In the genomic region with DNA sequence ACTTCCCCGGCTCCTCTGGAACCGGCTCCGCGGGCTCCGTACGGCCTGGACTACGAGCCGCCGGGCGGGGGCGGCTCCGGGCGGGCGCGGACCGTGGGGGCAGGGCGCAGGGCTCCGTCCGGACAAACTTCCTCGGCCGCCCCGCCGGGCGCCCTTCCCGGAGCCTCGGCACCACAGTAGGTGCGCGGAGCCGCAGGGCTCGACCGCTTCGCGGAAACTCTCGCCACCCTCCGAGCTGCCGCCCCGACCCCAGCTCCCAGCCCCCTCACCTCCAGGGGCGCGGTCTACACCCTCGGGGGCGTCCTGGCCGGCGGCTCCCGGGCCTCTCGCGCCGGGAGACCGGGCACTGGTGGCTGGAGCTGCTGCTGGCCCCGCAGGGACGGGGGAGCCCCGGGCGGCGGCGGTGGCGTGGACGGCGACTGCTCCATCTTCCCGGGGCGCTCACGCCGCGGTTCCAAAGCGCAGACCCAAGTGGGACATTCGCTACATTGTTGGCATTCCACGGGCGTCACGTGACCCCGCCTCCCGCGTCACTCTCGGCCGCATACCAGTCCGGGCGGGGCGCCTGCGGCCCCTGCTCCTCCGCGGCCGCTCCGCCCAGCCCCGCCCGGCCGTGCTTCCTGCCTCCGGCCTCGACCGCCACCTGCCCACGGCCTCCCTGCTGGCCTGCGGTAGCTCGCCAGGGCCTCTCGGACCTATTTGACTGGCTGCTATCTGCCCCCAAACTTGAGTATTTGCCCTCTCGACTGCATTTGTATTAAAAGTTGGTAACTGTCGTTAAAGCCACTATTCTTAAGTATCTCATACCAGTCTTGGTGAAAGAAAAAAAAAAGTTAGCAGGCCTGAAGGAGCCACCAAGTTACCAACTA, we compare ENCODE assay signal across 1 cellular context.
TF ChIP-seq lines count a peak whose summit lies in the region.

A gene (minus strand): TSS at position 510 of the 869 bp plus-strand sequence. CDS start 15,560 bp downstream, outside the sequence.

TF ChIP-seq in HepG2, 621 proteins besides CTCF, POLR2A, EP300 and RAD21 (continued from another document and continues in another):
- no peak for TF ChIP-seq GTF2F1 (IDR thresholded peaks at IDR 0.05; ENCODE audit: low read length)
- peak; percentile 74; the same call in 1 of the 2 replicates for TF ChIP-seq TARDBP (CRISPR knock-in tag; IDR thresholded peaks at IDR 0.05)
- no peak for TF ChIP-seq PAWR (CRISPR knock-in tag; IDR thresholded peaks at IDR 0.05; ENCODE audit: borderline replicate concordance)
- TF ChIP-seq, protein P1, sequence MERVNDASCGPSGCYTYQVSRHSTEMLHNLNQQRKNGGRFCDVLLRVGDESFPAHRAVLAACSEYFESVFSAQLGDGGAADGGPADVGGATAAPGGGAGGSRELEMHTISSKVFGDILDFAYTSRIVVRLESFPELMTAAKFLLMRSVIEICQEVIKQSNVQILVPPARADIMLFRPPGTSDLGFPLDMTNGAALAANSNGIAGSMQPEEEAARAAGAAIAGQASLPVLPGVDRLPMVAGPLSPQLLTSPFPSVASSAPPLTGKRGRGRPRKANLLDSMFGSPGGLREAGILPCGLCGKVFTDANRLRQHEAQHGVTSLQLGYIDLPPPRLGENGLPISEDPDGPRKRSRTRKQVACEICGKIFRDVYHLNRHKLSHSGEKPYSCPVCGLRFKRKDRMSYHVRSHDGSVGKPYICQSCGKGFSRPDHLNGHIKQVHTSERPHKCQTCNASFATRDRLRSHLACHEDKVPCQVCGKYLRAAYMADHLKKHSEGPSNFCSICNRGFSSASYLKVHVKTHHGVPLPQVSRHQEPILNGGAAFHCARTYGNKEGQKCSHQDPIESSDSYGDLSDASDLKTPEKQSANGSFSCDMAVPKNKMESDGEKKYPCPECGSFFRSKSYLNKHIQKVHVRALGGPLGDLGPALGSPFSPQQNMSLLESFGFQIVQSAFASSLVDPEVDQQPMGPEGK (CRISPR knock-in tag; IDR thresholded peaks at IDR 0.05): peak; percentile 92
- TF ChIP-seq, protein P2, sequence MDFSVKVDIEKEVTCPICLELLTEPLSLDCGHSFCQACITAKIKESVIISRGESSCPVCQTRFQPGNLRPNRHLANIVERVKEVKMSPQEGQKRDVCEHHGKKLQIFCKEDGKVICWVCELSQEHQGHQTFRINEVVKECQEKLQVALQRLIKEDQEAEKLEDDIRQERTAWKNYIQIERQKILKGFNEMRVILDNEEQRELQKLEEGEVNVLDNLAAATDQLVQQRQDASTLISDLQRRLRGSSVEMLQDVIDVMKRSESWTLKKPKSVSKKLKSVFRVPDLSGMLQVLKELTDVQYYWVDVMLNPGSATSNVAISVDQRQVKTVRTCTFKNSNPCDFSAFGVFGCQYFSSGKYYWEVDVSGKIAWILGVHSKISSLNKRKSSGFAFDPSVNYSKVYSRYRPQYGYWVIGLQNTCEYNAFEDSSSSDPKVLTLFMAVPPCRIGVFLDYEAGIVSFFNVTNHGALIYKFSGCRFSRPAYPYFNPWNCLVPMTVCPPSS (IDR thresholded peaks at IDR 0.05): no peak
- TF ChIP-seq, protein P3, sequence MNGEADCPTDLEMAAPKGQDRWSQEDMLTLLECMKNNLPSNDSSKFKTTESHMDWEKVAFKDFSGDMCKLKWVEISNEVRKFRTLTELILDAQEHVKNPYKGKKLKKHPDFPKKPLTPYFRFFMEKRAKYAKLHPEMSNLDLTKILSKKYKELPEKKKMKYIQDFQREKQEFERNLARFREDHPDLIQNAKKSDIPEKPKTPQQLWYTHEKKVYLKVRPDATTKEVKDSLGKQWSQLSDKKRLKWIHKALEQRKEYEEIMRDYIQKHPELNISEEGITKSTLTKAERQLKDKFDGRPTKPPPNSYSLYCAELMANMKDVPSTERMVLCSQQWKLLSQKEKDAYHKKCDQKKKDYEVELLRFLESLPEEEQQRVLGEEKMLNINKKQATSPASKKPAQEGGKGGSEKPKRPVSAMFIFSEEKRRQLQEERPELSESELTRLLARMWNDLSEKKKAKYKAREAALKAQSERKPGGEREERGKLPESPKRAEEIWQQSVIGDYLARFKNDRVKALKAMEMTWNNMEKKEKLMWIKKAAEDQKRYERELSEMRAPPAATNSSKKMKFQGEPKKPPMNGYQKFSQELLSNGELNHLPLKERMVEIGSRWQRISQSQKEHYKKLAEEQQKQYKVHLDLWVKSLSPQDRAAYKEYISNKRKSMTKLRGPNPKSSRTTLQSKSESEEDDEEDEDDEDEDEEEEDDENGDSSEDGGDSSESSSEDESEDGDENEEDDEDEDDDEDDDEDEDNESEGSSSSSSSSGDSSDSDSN (CRISPR knock-in tag; IDR thresholded peaks at IDR 0.05): peak; percentile 85
- TF ChIP-seq ZNF484 (CRISPR knock-in tag; IDR thresholded peaks at IDR 0.05; ENCODE audit: borderline replicate concordance, low read depth): no peak
- TF ChIP-seq THAP11 (CRISPR knock-in tag; IDR thresholded peaks at IDR 0.05): peak; percentile 40; the same call in 1 of the 2 replicates
- peak; percentile 35; the same call in 1 of the 2 replicates for TF ChIP-seq ZNF792 (CRISPR knock-in tag; IDR thresholded peaks at IDR 0.05)
- peak; percentile 91 for TF ChIP-seq SAP130 (CRISPR knock-in tag; IDR thresholded peaks at IDR 0.05; ENCODE audit: low read depth)
- TF ChIP-seq, protein P4, sequence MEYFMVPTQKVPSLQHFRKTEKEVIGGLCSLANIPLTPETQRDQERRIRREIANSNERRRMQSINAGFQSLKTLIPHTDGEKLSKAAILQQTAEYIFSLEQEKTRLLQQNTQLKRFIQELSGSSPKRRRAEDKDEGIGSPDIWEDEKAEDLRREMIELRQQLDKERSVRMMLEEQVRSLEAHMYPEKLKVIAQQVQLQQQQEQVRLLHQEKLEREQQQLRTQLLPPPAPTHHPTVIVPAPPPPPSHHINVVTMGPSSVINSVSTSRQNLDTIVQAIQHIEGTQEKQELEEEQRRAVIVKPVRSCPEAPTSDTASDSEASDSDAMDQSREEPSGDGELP (IDR thresholded peaks at IDR 0.05; ENCODE audit: borderline replicate concordance, low read depth): peak; percentile 18; the same call in 1 of the 2 replicates
- 0 out of 2 replicates have a peak, but pooled peaks have one; percentile 36 for TF ChIP-seq ZNF543 (CRISPR knock-in tag; IDR thresholded peaks at IDR 0.05)
- TF ChIP-seq RBFOX2 (IDR thresholded peaks at IDR 0.05; ENCODE audit: low read depth, low read length): peak; percentile 87
- 0 out of 2 replicates have a peak, but pooled peaks have one; percentile 70 for TF ChIP-seq ZNF83 (CRISPR knock-in tag; IDR thresholded peaks at IDR 0.05; ENCODE audit: borderline replicate concordance)
- TF ChIP-seq POGZ (CRISPR knock-in tag; IDR thresholded peaks at IDR 0.05): peak; percentile 53; the same call in 1 of the 2 replicates
- peak; percentile 83 for TF ChIP-seq ZSCAN21 (CRISPR knock-in tag; IDR thresholded peaks at IDR 0.05; ENCODE audit: borderline replicate concordance)
- TF ChIP-seq SIN3B (IDR thresholded peaks at IDR 0.05; ENCODE audit: low read length): peak; percentile 54; the same call in 1 of the 2 replicates
- TF ChIP-seq ZNF788 (CRISPR knock-in tag; IDR thresholded peaks at IDR 0.05; ENCODE audit: borderline replicate concordance): peak; percentile 88; the same call in 1 of the 2 replicates
- no peak for TF ChIP-seq ZNF749 (CRISPR knock-in tag; IDR thresholded peaks at IDR 0.05; ENCODE audit: borderline replicate concordance)
- TF ChIP-seq GFI1 (CRISPR knock-in tag; IDR thresholded peaks at IDR 0.05; ENCODE audit: borderline replicate concordance): peak; percentile 66; the same call in 1 of the 2 replicates
- no peak for TF ChIP-seq KLF11 (CRISPR knock-in tag; IDR thresholded peaks at IDR 0.05)
- TF ChIP-seq MAF1 (CRISPR knock-in tag; IDR thresholded peaks at IDR 0.05; ENCODE audit: borderline replicate concordance): 0 out of 2 replicates have a peak, but pooled peaks have one; percentile 64
- TF ChIP-seq CCDC6 (CRISPR knock-in tag; IDR thresholded peaks at IDR 0.05): peak; percentile 58; the same call in 1 of the 2 replicates
- TF ChIP-seq, protein P5, sequence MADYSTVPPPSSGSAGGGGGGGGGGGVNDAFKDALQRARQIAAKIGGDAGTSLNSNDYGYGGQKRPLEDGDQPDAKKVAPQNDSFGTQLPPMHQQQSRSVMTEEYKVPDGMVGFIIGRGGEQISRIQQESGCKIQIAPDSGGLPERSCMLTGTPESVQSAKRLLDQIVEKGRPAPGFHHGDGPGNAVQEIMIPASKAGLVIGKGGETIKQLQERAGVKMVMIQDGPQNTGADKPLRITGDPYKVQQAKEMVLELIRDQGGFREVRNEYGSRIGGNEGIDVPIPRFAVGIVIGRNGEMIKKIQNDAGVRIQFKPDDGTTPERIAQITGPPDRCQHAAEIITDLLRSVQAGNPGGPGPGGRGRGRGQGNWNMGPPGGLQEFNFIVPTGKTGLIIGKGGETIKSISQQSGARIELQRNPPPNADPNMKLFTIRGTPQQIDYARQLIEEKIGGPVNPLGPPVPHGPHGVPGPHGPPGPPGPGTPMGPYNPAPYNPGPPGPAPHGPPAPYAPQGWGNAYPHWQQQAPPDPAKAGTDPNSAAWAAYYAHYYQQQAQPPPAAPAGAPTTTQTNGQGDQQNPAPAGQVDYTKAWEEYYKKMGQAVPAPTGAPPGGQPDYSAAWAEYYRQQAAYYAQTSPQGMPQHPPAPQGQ (CRISPR knock-in tag; IDR thresholded peaks at IDR 0.05; ENCODE audit: borderline replicate concordance): no peak
- no peak for TF ChIP-seq ZNF326 (CRISPR knock-in tag; IDR thresholded peaks at IDR 0.05; ENCODE audit: borderline replicate concordance)
- peak; percentile 86 for TF ChIP-seq HOXA3 (CRISPR knock-in tag; IDR thresholded peaks at IDR 0.05)
- peak; percentile 62; the same call in 1 of the 2 replicates for TF ChIP-seq ZNF670 (CRISPR knock-in tag; IDR thresholded peaks at IDR 0.05; ENCODE audit: borderline replicate concordance)
- TF ChIP-seq MATR3 (CRISPR knock-in tag; IDR thresholded peaks at IDR 0.05): no peak
- TF ChIP-seq ZSCAN31 (CRISPR knock-in tag; IDR thresholded peaks at IDR 0.05; ENCODE audit: low read depth): peak; percentile 54
- no peak for TF ChIP-seq ETV6 (CRISPR knock-in tag; conservative IDR thresholded peaks at IDR 0.05)
- 0 out of 2 replicates have a peak, but pooled peaks have one; percentile 11 for TF ChIP-seq ZSCAN12 (CRISPR knock-in tag; IDR thresholded peaks at IDR 0.05)
- TF ChIP-seq ZNF24 (IDR thresholded peaks at IDR 0.05): no peak
- no peak for TF ChIP-seq ZNF329 (CRISPR knock-in tag; IDR thresholded peaks at IDR 0.05; ENCODE audit: low read depth)
- peak; percentile 45; the same call in 1 of the 2 replicates for TF ChIP-seq ZSCAN25 (CRISPR knock-in tag; IDR thresholded peaks at IDR 0.05)
- TF ChIP-seq, protein P6, sequence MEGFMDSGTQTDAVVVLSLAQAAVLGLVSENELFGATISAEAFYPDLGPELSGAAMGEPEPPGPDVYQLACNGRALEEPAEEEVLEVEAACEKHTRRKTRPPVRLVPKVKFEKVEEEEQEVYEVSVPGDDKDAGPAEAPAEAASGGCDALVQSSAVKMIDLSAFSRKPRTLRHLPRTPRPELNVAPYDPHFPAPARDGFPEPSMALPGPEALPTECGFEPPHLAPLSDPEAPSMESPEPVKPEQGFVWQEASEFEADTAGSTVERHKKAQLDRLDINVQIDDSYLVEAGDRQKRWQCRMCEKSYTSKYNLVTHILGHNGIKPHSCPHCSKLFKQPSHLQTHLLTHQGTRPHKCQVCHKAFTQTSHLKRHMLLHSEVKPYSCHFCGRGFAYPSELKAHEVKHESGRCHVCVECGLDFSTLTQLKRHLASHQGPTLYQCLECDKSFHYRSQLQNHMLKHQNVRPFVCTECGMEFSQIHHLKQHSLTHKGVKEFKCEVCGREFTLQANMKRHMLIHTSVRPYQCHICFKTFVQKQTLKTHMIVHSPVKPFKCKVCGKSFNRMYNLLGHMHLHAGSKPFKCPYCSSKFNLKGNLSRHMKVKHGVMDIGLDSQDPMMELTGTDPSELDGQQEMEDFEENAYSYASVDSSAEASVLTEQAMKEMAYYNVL (CRISPR knock-in tag; IDR thresholded peaks at IDR 0.05; ENCODE audit: borderline replicate concordance): peak; percentile 27; the same call in 1 of the 2 replicates
- TF ChIP-seq, protein P7, sequence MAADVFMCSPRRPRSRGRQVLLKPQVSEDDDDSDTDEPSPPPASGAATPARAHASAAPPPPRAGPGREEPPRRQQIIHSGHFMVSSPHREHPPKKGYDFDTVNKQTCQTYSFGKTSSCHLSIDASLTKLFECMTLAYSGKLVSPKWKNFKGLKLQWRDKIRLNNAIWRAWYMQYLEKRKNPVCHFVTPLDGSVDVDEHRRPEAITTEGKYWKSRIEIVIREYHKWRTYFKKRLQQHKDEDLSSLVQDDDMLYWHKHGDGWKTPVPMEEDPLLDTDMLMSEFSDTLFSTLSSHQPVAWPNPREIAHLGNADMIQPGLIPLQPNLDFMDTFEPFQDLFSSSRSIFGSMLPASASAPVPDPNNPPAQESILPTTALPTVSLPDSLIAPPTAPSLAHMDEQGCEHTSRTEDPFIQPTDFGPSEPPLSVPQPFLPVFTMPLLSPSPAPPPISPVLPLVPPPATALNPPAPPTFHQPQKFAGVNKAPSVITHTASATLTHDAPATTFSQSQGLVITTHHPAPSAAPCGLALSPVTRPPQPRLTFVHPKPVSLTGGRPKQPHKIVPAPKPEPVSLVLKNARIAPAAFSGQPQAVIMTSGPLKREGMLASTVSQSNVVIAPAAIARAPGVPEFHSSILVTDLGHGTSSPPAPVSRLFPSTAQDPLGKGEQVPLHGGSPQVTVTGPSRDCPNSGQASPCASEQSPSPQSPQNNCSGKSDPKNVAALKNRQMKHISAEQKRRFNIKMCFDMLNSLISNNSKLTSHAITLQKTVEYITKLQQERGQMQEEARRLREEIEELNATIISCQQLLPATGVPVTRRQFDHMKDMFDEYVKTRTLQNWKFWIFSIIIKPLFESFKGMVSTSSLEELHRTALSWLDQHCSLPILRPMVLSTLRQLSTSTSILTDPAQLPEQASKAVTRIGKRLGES (CRISPR knock-in tag; IDR thresholded peaks at IDR 0.05; ENCODE audit: borderline replicate concordance): 0 out of 2 replicates have a peak, but pooled peaks have one; percentile 23
- no peak for TF ChIP-seq ZNF224 (CRISPR knock-in tag; IDR thresholded peaks at IDR 0.05)
- TF ChIP-seq STAG1 (CRISPR knock-in tag; IDR thresholded peaks at IDR 0.05): peak; percentile 47
- TF ChIP-seq ZNF234 (CRISPR knock-in tag; conservative IDR thresholded peaks at IDR 0.05): peak; percentile 74; the same call in 1 of the 2 replicates
- peak; percentile 89; the same call in 1 of the 2 replicates for TF ChIP-seq ZNF780A (CRISPR knock-in tag; IDR thresholded peaks at IDR 0.05)
- 0 out of 2 replicates have a peak, but pooled peaks have one; percentile 23 for TF ChIP-seq ZNF841 (CRISPR knock-in tag; IDR thresholded peaks at IDR 0.05; ENCODE audit: borderline replicate concordance)
- 0 out of 2 replicates have a peak, but pooled peaks have one; percentile 58 for TF ChIP-seq SAFB2 (CRISPR knock-in tag; IDR thresholded peaks at IDR 0.05; ENCODE audit: borderline replicate concordance, low read depth)
- TF ChIP-seq KDM5B (CRISPR knock-in tag; IDR thresholded peaks at IDR 0.05; ENCODE audit: borderline replicate concordance): peak; percentile 57; the same call in 1 of the 2 replicates
- peak; percentile 99 for TF ChIP-seq TEAD3 (CRISPR knock-in tag; optimal IDR thresholded peaks at IDR 0.05; ENCODE audit: borderline replicate concordance)
- TF ChIP-seq, protein P8, sequence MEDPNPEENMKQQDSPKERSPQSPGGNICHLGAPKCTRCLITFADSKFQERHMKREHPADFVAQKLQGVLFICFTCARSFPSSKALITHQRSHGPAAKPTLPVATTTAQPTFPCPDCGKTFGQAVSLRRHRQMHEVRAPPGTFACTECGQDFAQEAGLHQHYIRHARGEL (CRISPR knock-in tag; IDR thresholded peaks at IDR 0.05): no peak
- no peak; the same call in 1 of the 2 replicates for TF ChIP-seq DR1 (CRISPR knock-in tag; IDR thresholded peaks at IDR 0.05)
- TF ChIP-seq ZNF205 (CRISPR knock-in tag; IDR thresholded peaks at IDR 0.05): 0 out of 2 replicates have a peak, but pooled peaks have one; percentile 43
- TF ChIP-seq AKAP8 (CRISPR knock-in tag; IDR thresholded peaks at IDR 0.05): peak; percentile 45; the same call in 1 of the 2 replicates
